31 cellular contexts compared by ENCODE assay signal in genomic region chr9:121541256-121541655, GRCh38. TPM values are rescaled to one million over a fixed set of nuclear protein-coding genes. Genes with fewer than 3 reads are reported as not detected.
"Had no signal": no experiment of that assay in that cellular context is flagged by ENCODE, and none has a peak within 500 bp of the region (broad histone marks: within the 10 kb centered on the region; RNA-seq: fewer than 3 reads in every experiment).

No MANE protein-coding gene starts in this region.

- H3K27me3 ChIP-seq: pancreas, right atrium auricular region, suprapubic skin, testis, transverse colon, upper lobe of right lung, uterus had no signal

- H3K9me3 ChIP-seq: neutrophil, pancreas, prostate gland, right atrium auricular region, spleen, suprapubic skin, testis, tibial artery, transverse colon, upper lobe of right lung, uterus had no signal

- H3K4me3 Mint-ChIP-seq: naive thymus-derived CD4-positive, alpha-beta T cell; natural killer cell; nephron; stimulated activated memory B cell treated with anti-CD40 and anti-IgM and Interleukin-4, amounts not matched to agents 10 μg/mL and 1 μg/mL and 100 μg/mL, for 72 hours; stimulated activated naive CD8-positive, alpha-beta T cell treated with anti-CD3 and anti-CD28 coated beads, Interleukin-15, amount 100 ng/mL, for 72 hours; type B pancreatic cell had no signal

- H3K27ac ChIP-seq: neutrophil, pancreas, prostate gland, skin epidermis, spleen, suprapubic skin, testis, tibial artery, transverse colon, upper lobe of right lung, uterus had no signal

- H3K4me1 ChIP-seq: pancreas, prostate gland, testis had no signal

- H3K36me3 Mint-ChIP-seq: naive thymus-derived CD4-positive, alpha-beta T cell; natural killer cell; stimulated activated memory B cell treated with anti-CD40 and anti-IgM and Interleukin-4, amounts not matched to agents 10 μg/mL and 1 μg/mL and 100 μg/mL, for 72 hours; type B pancreatic cell had no signal

- H3K4me1 Mint-ChIP-seq: natural killer cell; stimulated activated memory B cell treated with anti-CD40 and anti-IgM and Interleukin-4, amounts not matched to agents 10 μg/mL and 1 μg/mL and 100 μg/mL, for 72 hours; stimulated activated naive CD8-positive, alpha-beta T cell treated with anti-CD3 and anti-CD28 coated beads, Interleukin-15, amount 100 ng/mL, for 72 hours had no signal

- DNase-seq: naive thymus-derived CD4-positive, alpha-beta T cell; natural killer cell; nucleus accumbens; pancreas; retina; spleen; stimulated activated CD4-positive, alpha-beta T cell treated with anti-CD3 and anti-CD28 coated beads, Interleukin-12 subunit alpha, Interleukin-12 subunit beta, amount 100 ng/mL, for 4 hours; stimulated activated CD4-positive, alpha-beta T cell treated with anti-CD3 and anti-CD28 coated beads, Interleukin-1b, Interleukin-23, amount 100 ng/mL, for 48 hours; stimulated activated CD4-positive, alpha-beta T cell treated with anti-CD3 and anti-CD28 coated beads, Interleukin-4, amount 100 ng/mL, for 1 hour; stimulated activated CD4-positive, alpha-beta T cell treated with anti-CD3 and anti-CD28 coated beads, Interleukin-4, amount 100 ng/mL, for 4 hours; stimulated activated CD8-positive, alpha-beta memory T cell treated with anti-CD3 and anti-CD28 coated beads, Interleukin-4, amount 100 ng/mL, for 48 hours; stimulated activated naive CD4-positive, alpha-beta T cell; stimulated activated naive CD8-positive, alpha-beta T cell treated with anti-CD3 and anti-CD28 coated beads, Interleukin-15, amount 100 ng/mL, for 72 hours; stimulated activated naive CD8-positive, alpha-beta T cell treated with anti-CD3 and anti-CD28 coated beads, Interleukin-15, Interleukin-2, amounts not matched to agents 100 U/mL and 50 U/mL, for 24 hours; substantia nigra; testis; tibial artery; transverse colon; upper lobe of right lung; uterus had no signal

- FAIRE-seq: pancreas had no signal

- H3K27ac Mint-ChIP-seq: naive thymus-derived CD4-positive, alpha-beta T cell; natural killer cell; stimulated activated memory B cell treated with anti-CD40 and anti-IgM and Interleukin-4, amounts not matched to agents 10 μg/mL and 1 μg/mL and 100 μg/mL, for 72 hours; stimulated activated naive CD8-positive, alpha-beta T cell treated with anti-CD3 and anti-CD28 coated beads, Interleukin-15, amount 100 ng/mL, for 72 hours; type B pancreatic cell had no signal

- H3K4me2 ChIP-seq: smooth muscle cell had no signal

- H3K4me3 ChIP-seq: pancreas, prostate gland, right atrium auricular region, skin epidermis, smooth muscle cell, spleen, suprapubic skin, testis, tibial artery, transverse colon, upper lobe of right lung, uterus had no signal

- H3K9me3 Mint-ChIP-seq: naive thymus-derived CD4-positive, alpha-beta T cell; natural killer cell; nephron; stimulated activated memory B cell treated with anti-CD40 and anti-IgM and Interleukin-4, amounts not matched to agents 10 μg/mL and 1 μg/mL and 100 μg/mL, for 72 hours; stimulated activated naive CD8-positive, alpha-beta T cell treated with anti-CD3 and anti-CD28 coated beads, Interleukin-15, amount 100 ng/mL, for 72 hours; type B pancreatic cell had no signal

- ATAC-seq: naive thymus-derived CD4-positive, alpha-beta T cell; natural killer cell; pancreas; sciatic nerve; stimulated activated memory B cell treated with anti-CD40 and anti-IgM and Interleukin-4, amounts not matched to agents 10 μg/mL and 1 μg/mL and 100 μg/mL, for 72 hours; stimulated activated naive CD8-positive, alpha-beta T cell treated with anti-CD3 and anti-CD28 coated beads, Interleukin-15, amount 100 ng/mL, for 72 hours; stimulated activated naive CD8-positive, alpha-beta T cell treated with anti-CD3 and anti-CD28 coated beads, Interleukin-15, Interleukin-2, amounts not matched to agents 100 U/mL and 50 U/mL, for 24 hours; upper lobe of right lung had no signal

- H3K36me3 ChIP-seq: neutrophil, pancreas, prostate gland, right atrium auricular region, spleen, suprapubic skin, tibial artery, transverse colon, upper lobe of right lung, uterus had no signal

RNA-seq across cellular contexts. Expression of gene GGTA1, which starts 41.6 kb away (rescaled TPM):
- polyA plus RNA-seq: naive thymus-derived CD4-positive, alpha-beta T cell; neural cell had no signal
